13 cellular contexts compared by ENCODE assay signal in the genomic region with DNA sequence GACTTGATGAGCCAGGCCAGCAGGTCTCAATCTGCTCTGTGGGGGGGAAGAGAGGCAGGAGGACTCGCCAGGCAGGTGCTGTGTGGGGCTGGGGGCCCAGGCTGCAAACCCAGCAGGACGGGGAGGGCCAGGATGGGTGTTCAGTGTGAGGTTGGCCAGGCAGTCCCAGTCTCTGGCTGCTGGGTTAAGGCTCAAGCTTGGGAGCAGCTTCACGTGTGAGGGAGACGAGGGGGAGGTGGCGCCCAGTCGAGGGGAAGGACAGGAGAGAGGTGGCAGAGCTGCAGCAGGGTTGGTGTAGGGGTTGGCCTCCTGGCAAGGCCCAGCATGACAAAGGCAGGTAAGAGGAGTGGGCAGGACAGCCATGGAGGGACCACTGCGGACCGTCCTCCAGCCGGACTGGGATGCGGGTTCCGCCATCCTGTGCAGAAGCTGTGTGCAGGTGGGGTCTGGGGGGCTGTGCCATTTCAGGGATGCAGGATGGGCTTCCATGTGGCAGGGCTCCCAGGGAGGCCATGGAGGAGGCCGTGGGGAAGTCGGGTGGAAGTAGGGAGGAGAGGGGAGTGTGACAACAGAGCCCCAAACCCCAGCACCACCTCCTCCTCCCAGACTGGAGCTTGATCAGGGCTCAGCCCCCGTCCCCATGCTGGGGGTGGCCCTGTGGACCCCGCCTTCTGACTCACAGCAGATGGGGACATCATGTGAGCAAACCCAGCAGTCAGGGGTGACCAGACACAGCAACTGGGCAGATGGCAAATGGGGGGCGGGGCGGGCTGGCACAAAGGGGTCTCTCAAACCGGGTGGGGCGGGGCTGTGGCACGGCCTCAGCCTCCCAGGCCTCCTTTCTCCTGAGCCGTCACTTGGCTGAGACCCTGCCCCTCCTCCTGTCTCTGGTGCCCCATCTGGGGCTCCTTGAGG. TPM values are rescaled to one million over a fixed set of nuclear protein-coding genes. Genes with fewer than 3 reads are reported as not detected.
DNase-seq lines count a peak whose midpoint lies in the region; ATAC-seq and TF ChIP-seq lines count a peak whose summit lies in the region.
"Had no signal": no experiment of that assay in that cellular context is flagged by ENCODE, and none has a peak within 500 bp of the region (broad histone marks: within the 10 kb centered on the region; RNA-seq: fewer than 3 reads in every experiment).

No MANE protein-coding gene starts in this region.

- H2BK12ac ChIP-seq in mesenchymal stem cell (ENCODE audit: low read length in 2 of 2) = peak overlapping the region in 1 of 2 experiments; percentile 31

- peak overlapping the region; percentile 19 for H2AK5ac ChIP-seq in mesenchymal stem cell (ENCODE audit: low read length, severe bottlenecking)

- TF ChIP-seq POLR2A in suprapubic skin (IDR thresholded peaks at IDR 0.05) = no peak

- H3K4me3 Mint-ChIP-seq in activated naive CD4-positive, alpha-beta T cell treated with anti-CD3 and anti-CD28 coated beads, Interleukin-2, amount 10 ng/mL, durations not matched to agents 7 days and 5 days = no peak overlapping the region

- peaks cover 0 to 20% of the 10 kb centered on the region in 2 experiments for H3K36me3 ChIP-seq in mesenchymal stem cell (ENCODE audit: control insufficient read depth in 1 of 2, insufficient read depth in 2 of 2, low read depth in 1 of 2, low read length in 2 of 2)
- no peaks in the 10 kb centered on the region for H3K36me3 ChIP-seq in suprapubic skin

- H2AFZ ChIP-seq in mesenchymal stem cell (ENCODE audit: low read depth, low read length) = no peak overlapping the region

- no peaks in the 10 kb centered on the region for H3K36me3 Mint-ChIP-seq in activated naive CD4-positive, alpha-beta T cell treated with anti-CD3 and anti-CD28 coated beads, Interleukin-2, amount 10 ng/mL, durations not matched to agents 7 days and 5 days

- H3K14ac ChIP-seq in mesenchymal stem cell (ENCODE audit: low read length in 2 of 2) = no peak overlapping the region

- H3K23ac ChIP-seq in mesenchymal stem cell (ENCODE audit: low read length in 2 of 2) = no peak overlapping the region

- DNase-seq in NCI-H2171 treated with DMSO at 0.1 percent for 48 hours (lab: John Stamatoyannopoulos, UW) (peak; percentile 28), NCI-H2171 (lab: John Stamatoyannopoulos, UW) (no peak), caudate nucleus (lab: John Stamatoyannopoulos, UW) (peak in 48 of 61 donors; percentile 29 to 84 (median 56)), mesenchymal stem cell (no peak), suprapubic skin (ENCODE audit: low spot score in 2 of 2) (no peak), Kasumi-1 (lab: John Stamatoyannopoulos, UW) (no peak)
- DNase-seq in activated naive CD4-positive, alpha-beta T cell treated with anti-CD3 and anti-CD28 coated beads, Interleukin-2, amount 10 ng/mL, durations not matched to agents 7 days and 5 days = no peak
- DNase-seq: COR-L47; effector CD4-positive, alpha-beta T cell; NCI-H2029 had no signal

- peak overlapping the region in 1 of 2 experiments; percentile 28 for H3K4me3 ChIP-seq in mesenchymal stem cell (ENCODE audit: insufficient read depth in 1 of 2, low read depth in 1 of 2, low read length in 2 of 2)
- H3K4me3 ChIP-seq in suprapubic skin = peak overlapping the region; percentile 38
- H3K4me3 ChIP-seq: SK-N-MC had no signal

- H3K27me3 ChIP-seq in mesenchymal stem cell (ENCODE audit: control insufficient read depth in 1 of 2, insufficient read depth in 1 of 2, low read length in 2 of 2) (no peaks in the 10 kb centered on the region), suprapubic skin (peaks cover 7% of the 10 kb centered on the region)

- no peak overlapping the region for H3K27ac Mint-ChIP-seq in activated naive CD4-positive, alpha-beta T cell treated with anti-CD3 and anti-CD28 coated beads, Interleukin-2, amount 10 ng/mL, durations not matched to agents 7 days and 5 days

- ATAC-seq in GM21619 (IDR thresholded peaks at IDR 0.05; ENCODE audit: unreplicated experiment) = no peak

- CTCF ChIA-PET in activated naive CD4-positive, alpha-beta T cell treated with anti-CD3 and anti-CD28 coated beads, Interleukin-2, amount 10 ng/mL, durations not matched to agents 7 days and 5 days (lab: Charles Lee) = interaction anchor here (1.0 to 1.4 kb wide), 4 partner anchors 14 to 26 kb away, joined by 3 read pairs; no protein-coding TSS in a partner anchor

- TF ChIP-seq CTCF in suprapubic skin (IDR thresholded peaks at IDR 0.05) = no peak

- peak overlapping the region; percentile 30 for H3K4me2 ChIP-seq in mesenchymal stem cell (ENCODE audit: low read length, poor library complexity, severe bottlenecking)
- H3K4me2 ChIP-seq: KMS-11 had no signal

- H2BK5ac ChIP-seq in mesenchymal stem cell (ENCODE audit: low read depth, low read length, poor library complexity, severe bottlenecking) = no peak overlapping the region

- peaks cover 11% of the 10 kb centered on the region for H3K4me1 Mint-ChIP-seq in activated naive CD4-positive, alpha-beta T cell treated with anti-CD3 and anti-CD28 coated beads, Interleukin-2, amount 10 ng/mL, durations not matched to agents 7 days and 5 days

- H3K9ac ChIP-seq in mesenchymal stem cell (ENCODE audit: low read length) = no peak overlapping the region
- H3K9ac ChIP-seq: KMS-11 had no signal

- no peaks in the 10 kb centered on the region for H3K9me3 ChIP-seq in mesenchymal stem cell (ENCODE audit: control insufficient read depth, low read length)
- no peaks in the 10 kb centered on the region for H3K9me3 ChIP-seq in suprapubic skin

- no peak overlapping the region for H3K4ac ChIP-seq in mesenchymal stem cell (ENCODE audit: low read depth in 1 of 2, low read length in 2 of 2)

- 85% methylated on average over 18 of the region's 21 CpGs for WGBS in mesenchymal stem cell
- WGBS in suprapubic skin = 66% methylated on average over 11 of the region's 21 CpGs

- H4K91ac ChIP-seq in mesenchymal stem cell (ENCODE audit: low read length) = peak overlapping the region; percentile 8

- no peaks in the 10 kb centered on the region for H3K9me3 Mint-ChIP-seq in activated naive CD4-positive, alpha-beta T cell treated with anti-CD3 and anti-CD28 coated beads, Interleukin-2, amount 10 ng/mL, durations not matched to agents 7 days and 5 days

- H3K4me1 ChIP-seq in mesenchymal stem cell (ENCODE audit: control insufficient read depth, insufficient read depth, low read depth, low read length) = peaks cover 85% of the 10 kb centered on the region
- H3K4me1 ChIP-seq in suprapubic skin = peaks cover 89% of the 10 kb centered on the region

- H3K27ac ChIP-seq in caudate nucleus (ENCODE audit: low read depth, low read length) (peak overlapping the region; percentile 81), mesenchymal stem cell (ENCODE audit: low read length, poor library complexity, severe bottlenecking) (no peak overlapping the region), suprapubic skin (peak overlapping the region; percentile 32)
- H3K27ac ChIP-seq: KMS-11, SK-N-MC had no signal

- H2BK120ac ChIP-seq in mesenchymal stem cell (ENCODE audit: low read depth, low read length) = no peak overlapping the region

- peak overlapping the region; percentile 27 for H4K8ac ChIP-seq in mesenchymal stem cell (ENCODE audit: low read length)

- peak overlapping the region in 1 of 2 experiments; percentile 14 for H3K18ac ChIP-seq in mesenchymal stem cell (ENCODE audit: low read depth in 1 of 2, low read length in 2 of 2)

- H3K27me3 Mint-ChIP-seq in activated naive CD4-positive, alpha-beta T cell treated with anti-CD3 and anti-CD28 coated beads, Interleukin-2, amount 10 ng/mL, durations not matched to agents 7 days and 5 days = peaks cover 95% of the 10 kb centered on the region

- no peak overlapping the region for H2BK15ac ChIP-seq in mesenchymal stem cell (ENCODE audit: low read depth, poor library complexity, severe bottlenecking)

- peaks cover 13% of the 10 kb centered on the region for H3K79me1 ChIP-seq in mesenchymal stem cell (replicated peaks; ENCODE audit: low read length, poor library complexity, severe bottlenecking)

- no peak for TF ChIP-seq EP300 in suprapubic skin (IDR thresholded peaks at IDR 0.05)

RNA-seq across cellular contexts. Expression of gene ADGRG1, which starts 2.8 kb away (rescaled TPM):
- 4.0 TPM for polyA plus RNA-seq in mesenchymal stem cell (2013, experiment 1 of 2)
- polyA plus RNA-seq in mesenchymal stem cell (2013, experiment 2 of 2) = 4.4 TPM
- 100 to 1,000 TPM; 107 to 202 (median 139) TPM for total RNA-seq in suprapubic skin

RNA-seq across cellular contexts. Expression of gene ADGRG3, which starts 36.9 kb away (rescaled TPM):
- polyA plus RNA-seq in mesenchymal stem cell (2013, experiment 1 of 2) = not detected
- not detected for polyA plus RNA-seq in mesenchymal stem cell (2013, experiment 2 of 2)
- 1 to 10 TPM in 2 of 4 donors, under 1 TPM in 1, not detected in 1; 0.32 to 2.0 (median 2.0) TPM for total RNA-seq in suprapubic skin

Comparison
In these comparisons a context has a peak if more than half of its experiments do, and no peak if none do; other contexts are left out.
1. DNase-seq: peak in NCI-H2171 treated with DMSO at 0.1 percent for 48 hours (single experiment) and caudate nucleus (48 of 61); none in NCI-H2171 (single experiment), mesenchymal stem cell (single experiment), suprapubic skin (0 of 2), Kasumi-1 (0 of 2) and activated naive CD4-positive, alpha-beta T cell treated with anti-CD3 and anti-CD28 coated beads, Interleukin-2, amount 10 ng/mL, durations not matched to agents 7 days and 5 days (single experiment).